ENCODE assay signal across 14 cellular contexts in the genomic region with DNA sequence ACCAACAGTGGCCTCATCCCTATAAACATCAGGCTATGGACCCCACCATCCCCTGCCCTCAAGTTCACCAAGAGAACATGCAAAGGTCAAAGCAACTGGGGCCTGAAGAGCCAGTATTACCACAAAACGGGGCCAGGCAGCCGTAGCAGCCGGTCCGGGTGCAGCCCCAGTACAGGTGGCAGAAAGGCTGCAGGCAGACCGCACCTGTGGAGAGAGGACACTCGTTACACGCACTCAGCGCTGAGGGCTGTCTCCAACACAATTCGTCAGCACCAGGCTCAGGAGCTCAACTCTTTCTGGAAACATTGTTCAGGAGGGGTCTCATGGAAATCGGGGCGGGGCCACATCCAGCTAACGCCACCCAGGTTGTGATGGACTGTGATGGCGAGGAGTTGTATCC. TPM values are rescaled to one million over a fixed set of nuclear protein-coding genes. Genes with fewer than 3 reads are reported as not detected.
DNase-seq lines count a peak whose midpoint lies in the region; ATAC-seq and TF ChIP-seq lines count a peak whose summit lies in the region.
"Had no signal": no experiment of that assay in that cellular context is flagged by ENCODE, and none has a peak within 500 bp of the region (broad histone marks: within the 10 kb centered on the region; RNA-seq: fewer than 3 reads in every experiment).

No MANE protein-coding gene starts in this region.

- no peaks in the 10 kb centered on the region for H3K9me3 Mint-ChIP-seq in activated CD8-positive, alpha-beta T cell treated with anti-CD3 and anti-CD28 coated beads, Interleukin-2, amount 10 ng/mL, durations not matched to agents 7 days and 5 days (ENCODE audit: insufficient read depth)
- no peaks in the 10 kb centered on the region for H3K9me3 Mint-ChIP-seq in activated CD8-positive, alpha-beta T cell treated with anti-CD3 and anti-CD28 coated beads for 36 hours
- no peaks in the 10 kb centered on the region for H3K9me3 Mint-ChIP-seq in CD4-positive, alpha-beta T cell
- H3K9me3 Mint-ChIP-seq: HFFc6 had no signal

- H3K27ac Mint-ChIP-seq in activated CD8-positive, alpha-beta T cell treated with anti-CD3 and anti-CD28 coated beads, Interleukin-2, amount 10 ng/mL, durations not matched to agents 7 days and 5 days: peak overlapping the region; percentile 11
- no peak overlapping the region for H3K27ac Mint-ChIP-seq in activated CD8-positive, alpha-beta T cell treated with anti-CD3 and anti-CD28 coated beads for 36 hours
- peak overlapping the region; percentile 87 for H3K27ac Mint-ChIP-seq in CD4-positive, alpha-beta T cell
- H3K27ac Mint-ChIP-seq: HFFc6 had no signal

- H3K4me3 ChIP-seq in iPS-20b (ENCODE audit: low read length): no peak overlapping the region
- H3K4me3 ChIP-seq in vagina: no peak overlapping the region

- no peaks in the 10 kb centered on the region for H3K9me3 ChIP-seq in CD4-positive, alpha-beta T cell (ENCODE audit: control insufficient read depth, low read length)
- H3K9me3 ChIP-seq in KOPT-K1 (ENCODE audit: insufficient read depth, low read length, poor library complexity, severe bottlenecking): no peaks in the 10 kb centered on the region
- H3K9me3 ChIP-seq in iPS-20b (ENCODE audit: insufficient read depth, low read depth, low read length): no peaks in the 10 kb centered on the region
- no peaks in the 10 kb centered on the region for H3K9me3 ChIP-seq in vagina

- no peak for DNase-seq in activated CD8-positive, alpha-beta T cell treated with anti-CD3 and anti-CD28 coated beads, Interleukin-2, amount 10 ng/mL, durations not matched to agents 7 days and 5 days
- no peak for DNase-seq in activated CD8-positive, alpha-beta T cell treated with anti-CD3 and anti-CD28 coated beads for 36 hours
- no peak for DNase-seq in CD4-positive, alpha-beta T cell
- no peak for DNase-seq in DMS79 treated with DMSO at 0.1 percent for 48 hours (lab: John Stamatoyannopoulos, UW)
- no peak for DNase-seq in NCI-H82 treated with DMSO at 0.1 percent for 48 hours (lab: John Stamatoyannopoulos, UW; ENCODE audit: unreplicated experiment)
- DNase-seq in vagina (ENCODE audit: extremely low spot score in 2 of 2): no peak
- DNase-seq: Calu3, DMS 273 treated with DMSO at 0.1 percent for 48 hours, HCEC 1CT, HFFc6 had no signal

- H3K9ac ChIP-seq in iPS-20b (ENCODE audit: low read depth, low read length): peak overlapping the region; percentile 19; the same call in 1 of the 2 replicates

- no peak overlapping the region for H3K27ac ChIP-seq in CD4-positive, alpha-beta T cell (ENCODE audit: low read depth, low read length)
- H3K27ac ChIP-seq in KOPT-K1 (ENCODE audit: low read depth, low read length, poor library complexity, severe bottlenecking): peak overlapping the region; percentile 92
- no peak overlapping the region for H3K27ac ChIP-seq in iPS-20b (ENCODE audit: low read length)
- no peak overlapping the region for H3K27ac ChIP-seq in vagina
- H3K27ac ChIP-seq: 22Rv1 had no signal

- intact Hi-C loops in activated CD8-positive, alpha-beta T cell treated with anti-CD3 and anti-CD28 coated beads for 36 hours (cut with micrococcal nuclease): no loop called here
- intact Hi-C loops in CD4-positive, alpha-beta T cell (cut with DNase I, micrococcal nuclease): no loop called here
- intact Hi-C loops in vagina (cut with DNase I): no loop called here

- POLR2A ChIA-PET in activated CD8-positive, alpha-beta T cell treated with anti-CD3 and anti-CD28 coated beads, Interleukin-2, amount 10 ng/mL, durations not matched to agents 7 days and 5 days (lab: Charles Lee): interaction anchor here (0.8 kb wide), 1 partner anchor 15 kb away, joined by 3 read pairs; no protein-coding TSS in a partner anchor
- POLR2A ChIA-PET in activated CD8-positive, alpha-beta T cell treated with anti-CD3 and anti-CD28 coated beads for 36 hours (lab: Charles Lee): interaction anchor here (1.0 to 2.3 kb wide), 6 partner anchors 10 to 24 kb away, joined by 3 to 8 read pairs (median 4); no protein-coding TSS in a partner anchor
- POLR2A ChIA-PET in CD4-positive, alpha-beta T cell (lab: Charles Lee): interaction anchor here (0.9 to 2.5 kb wide), 4 partner anchors 11 to 39 kb away, joined by 3 to 12 read pairs (median 7); partner anchors contain the start of genes CHFR and GOLGA3

- TF ChIP-seq POLR2A in vagina (IDR thresholded peaks at IDR 0.05): no peak

- CTCF ChIA-PET in activated CD8-positive, alpha-beta T cell treated with anti-CD3 and anti-CD28 coated beads, Interleukin-2, amount 10 ng/mL, durations not matched to agents 7 days and 5 days (lab: Charles Lee): interaction anchor here (0.9 to 2.8 kb wide), 3 partner anchors 14 to 58 kb away, joined by 3 to 10 read pairs (median 4); no protein-coding TSS in a partner anchor
- CTCF ChIA-PET in activated CD8-positive, alpha-beta T cell treated with anti-CD3 and anti-CD28 coated beads for 36 hours (lab: Charles Lee): interaction anchor here (0.8 to 1.1 kb wide), 2 partner anchors 41 to 80 kb away, joined by 3 read pairs; no protein-coding TSS in a partner anchor
- CTCF ChIA-PET in CD4-positive, alpha-beta T cell (lab: Charles Lee): no interaction called here

- H3K4me1 ChIP-seq in iPS-20b (ENCODE audit: insufficient read depth, low read length) (peaks cover 10% of the 10 kb centered on the region), vagina (no peaks in the 10 kb centered on the region)

- no peaks in the 10 kb centered on the region for H3K27me3 Mint-ChIP-seq in activated CD8-positive, alpha-beta T cell treated with anti-CD3 and anti-CD28 coated beads, Interleukin-2, amount 10 ng/mL, durations not matched to agents 7 days and 5 days (ENCODE audit: low read depth)
- H3K27me3 Mint-ChIP-seq in activated CD8-positive, alpha-beta T cell treated with anti-CD3 and anti-CD28 coated beads for 36 hours: no peaks in the 10 kb centered on the region
- H3K27me3 Mint-ChIP-seq in CD4-positive, alpha-beta T cell: no peaks in the 10 kb centered on the region

- H3K4me3 Mint-ChIP-seq in activated CD8-positive, alpha-beta T cell treated with anti-CD3 and anti-CD28 coated beads, Interleukin-2, amount 10 ng/mL, durations not matched to agents 7 days and 5 days: no peak overlapping the region
- no peak overlapping the region for H3K4me3 Mint-ChIP-seq in activated CD8-positive, alpha-beta T cell treated with anti-CD3 and anti-CD28 coated beads for 36 hours
- H3K4me3 Mint-ChIP-seq in CD4-positive, alpha-beta T cell: no peak overlapping the region
- H3K4me3 Mint-ChIP-seq: CD14-positive monocyte, HFFc6 had no signal

- no peaks in the 10 kb centered on the region for H3K27me3 ChIP-seq in CD4-positive, alpha-beta T cell (ENCODE audit: control insufficient read depth, insufficient read depth, low read length)
- H3K27me3 ChIP-seq in iPS-20b (ENCODE audit: insufficient read depth, low read length) (no peaks in the 10 kb centered on the region), vagina (no peaks in the 10 kb centered on the region)

- no peak for ATAC-seq in activated CD8-positive, alpha-beta T cell treated with anti-CD3 and anti-CD28 coated beads, Interleukin-2, amount 10 ng/mL, durations not matched to agents 7 days and 5 days
- ATAC-seq in activated CD8-positive, alpha-beta T cell treated with anti-CD3 and anti-CD28 coated beads for 36 hours: no peak
- ATAC-seq in CD4-positive, alpha-beta T cell (ENCODE audit: poor library complexity): no peak

- H3K36me3 ChIP-seq in KOPT-K1 (ENCODE audit: insufficient read depth, low read length) (peaks cover 79% of the 10 kb centered on the region), iPS-20b (ENCODE audit: insufficient read depth, low read depth, low read length) (peaks cover 54% of the 10 kb centered on the region), vagina (peaks cover 0 to 80% of the 10 kb centered on the region in 2 donors)

- H3K4me1 Mint-ChIP-seq in activated CD8-positive, alpha-beta T cell treated with anti-CD3 and anti-CD28 coated beads, Interleukin-2, amount 10 ng/mL, durations not matched to agents 7 days and 5 days (ENCODE audit: low read depth): no peaks in the 10 kb centered on the region
- peaks cover 20% of the 10 kb centered on the region for H3K4me1 Mint-ChIP-seq in activated CD8-positive, alpha-beta T cell treated with anti-CD3 and anti-CD28 coated beads for 36 hours (ENCODE audit: low read depth)
- peaks cover 17% of the 10 kb centered on the region for H3K4me1 Mint-ChIP-seq in CD4-positive, alpha-beta T cell (ENCODE audit: low read depth)
- H3K4me1 Mint-ChIP-seq: CD14-positive monocyte had no signal

- H3K36me3 Mint-ChIP-seq in activated CD8-positive, alpha-beta T cell treated with anti-CD3 and anti-CD28 coated beads, Interleukin-2, amount 10 ng/mL, durations not matched to agents 7 days and 5 days (ENCODE audit: low read depth): peaks cover 57% of the 10 kb centered on the region
- peaks cover 41% of the 10 kb centered on the region for H3K36me3 Mint-ChIP-seq in activated CD8-positive, alpha-beta T cell treated with anti-CD3 and anti-CD28 coated beads for 36 hours (ENCODE audit: low read depth)
- peaks cover 70% of the 10 kb centered on the region for H3K36me3 Mint-ChIP-seq in CD4-positive, alpha-beta T cell (ENCODE audit: low read depth)

- no peak for TF ChIP-seq CTCF in activated CD8-positive, alpha-beta T cell treated with anti-CD3 and anti-CD28 coated beads for 36 hours (IDR thresholded peaks at IDR 0.05)
- TF ChIP-seq CTCF in CD4-positive, alpha-beta T cell (IDR thresholded peaks at IDR 0.05): no peak
- TF ChIP-seq CTCF in vagina (IDR thresholded peaks at IDR 0.05): no peak

RNA-seq across cellular contexts. Expression of gene GOLGA3, which starts 19.9 kb away (rescaled TPM):
- total RNA-seq in activated CD8-positive, alpha-beta T cell treated with anti-CD3 and anti-CD28 coated beads, Interleukin-2, amount 10 ng/mL, durations not matched to agents 7 days and 5 days: 10 to 100 TPM; 63.7 to 69.3 TPM
- total RNA-seq in activated CD8-positive, alpha-beta T cell treated with anti-CD3 and anti-CD28 coated beads for 36 hours: 10 to 100 TPM; 52.2 to 55.6 TPM
- total RNA-seq in CD4-positive, alpha-beta T cell: 10 to 100 TPM; 31.5 to 34.0 TPM
- 49.8 TPM for total RNA-seq in vagina

RNA-seq across cellular contexts. Expression of gene CHFR, which starts 38.9 kb away (rescaled TPM):
- 10 to 100 TPM; 88.0 to 90.6 TPM for total RNA-seq in activated CD8-positive, alpha-beta T cell treated with anti-CD3 and anti-CD28 coated beads, Interleukin-2, amount 10 ng/mL, durations not matched to agents 7 days and 5 days
- total RNA-seq in activated CD8-positive, alpha-beta T cell treated with anti-CD3 and anti-CD28 coated beads for 36 hours: 10 to 100 TPM; 40.5 to 51.2 TPM
- total RNA-seq in CD4-positive, alpha-beta T cell: 10 to 100 TPM; 75.1 to 85.6 TPM
- 37.1 TPM for total RNA-seq in vagina
